ENCODE assay signal across 1 cellular context in genomic region chr2:195657634-195658540, GRCh38.
TF ChIP-seq lines count a peak whose summit lies in the region.

No MANE protein-coding gene starts in this region.

TF ChIP-seq in HepG2, 621 proteins besides CTCF, POLR2A, EP300 and RAD21 (continued from another document and continues in another):
- TF ChIP-seq E2F1 (CRISPR knock-in tag; IDR thresholded peaks at IDR 0.05) (peak; percentile 38; the same call in 1 of the 2 replicates), ZNF747 (CRISPR knock-in tag; IDR thresholded peaks at IDR 0.05; ENCODE audit: borderline replicate concordance) (no peak), MYPOP (CRISPR knock-in tag; IDR thresholded peaks at IDR 0.05) (no peak), GATAD2A (CRISPR knock-in tag; IDR thresholded peaks at IDR 0.05) (peak; percentile 43; the same call in 1 of the 2 replicates), IRX3 (CRISPR knock-in tag; IDR thresholded peaks at IDR 0.05; ENCODE audit: borderline replicate concordance, low read depth) (0 out of 2 replicates have a peak, but pooled peaks have one; percentile 42), ZNF234 (CRISPR knock-in tag; conservative IDR thresholded peaks at IDR 0.05) (no peak), KLF9 (CRISPR knock-in tag; IDR thresholded peaks at IDR 0.05; ENCODE audit: low read depth) (no peak), GTF3A (CRISPR knock-in tag; conservative IDR thresholded peaks at IDR 0.05) (no peak), TMF1 (CRISPR knock-in tag; IDR thresholded peaks at IDR 0.05; ENCODE audit: low read depth) (peak; percentile 29; the same call in 1 of the 2 replicates), MXD4 (CRISPR knock-in tag; IDR thresholded peaks at IDR 0.05) (no peak), ZNF800 (CRISPR knock-in tag; IDR thresholded peaks at IDR 0.05) (peak; percentile 68), SMARCC2 (IDR thresholded peaks at IDR 0.05) (no peak), HDAC1 (CRISPR knock-in tag; IDR thresholded peaks at IDR 0.05) (peak; percentile 70; the same call in 1 of the 2 replicates), ZNF766 (CRISPR knock-in tag; IDR thresholded peaks at IDR 0.05; ENCODE audit: borderline replicate concordance) (0 out of 2 replicates have a peak, but pooled peaks have one; percentile 54), ZNF446 (CRISPR knock-in tag; IDR thresholded peaks at IDR 0.05) (0 out of 2 replicates have a peak, but pooled peaks have one; percentile 34), ZNF75D (CRISPR knock-in tag; IDR thresholded peaks at IDR 0.05; ENCODE audit: borderline replicate concordance) (no peak), MED1 (CRISPR knock-in tag; IDR thresholded peaks at IDR 0.05) (peak; percentile 53), KLF13 (CRISPR knock-in tag; IDR thresholded peaks at IDR 0.05) (no peak), ZSCAN5A (CRISPR knock-in tag; IDR thresholded peaks at IDR 0.05; ENCODE audit: borderline replicate concordance) (no peak; the same call in 1 of the 2 replicates), GZF1 (CRISPR knock-in tag; IDR thresholded peaks at IDR 0.05) (no peak; the same call in 1 of the 2 replicates), ZBTB7B (CRISPR knock-in tag; IDR thresholded peaks at IDR 0.05) (peak; percentile 78), ZNF318 (CRISPR knock-in tag; IDR thresholded peaks at IDR 0.05) (no peak; the same call in 1 of the 2 replicates), ZNF503 (CRISPR knock-in tag; IDR thresholded peaks at IDR 0.05) (0 out of 2 replicates have a peak, but pooled peaks have one; percentile 24), MYC (CRISPR knock-in tag; IDR thresholded peaks at IDR 0.05; ENCODE audit: borderline replicate concordance) (peak; percentile 87; the same call in 1 of the 2 replicates), ZNF282 (IDR thresholded peaks at IDR 0.05; ENCODE audit: partially characterized antibody) (no peak), ZHX2 (IDR thresholded peaks at IDR 0.05; ENCODE audit: low read depth) (no peak), ZHX2 (CRISPR knock-in tag; IDR thresholded peaks at IDR 0.05; ENCODE audit: borderline replicate concordance) (no peak; the same call in 1 of the 2 replicates), ZNF343 (CRISPR knock-in tag; IDR thresholded peaks at IDR 0.05) (no peak), ZNF549 (CRISPR knock-in tag; IDR thresholded peaks at IDR 0.05) (no peak), SMARCE1 (IDR thresholded peaks at IDR 0.05; ENCODE audit: borderline replicate concordance) (no peak), ATF6 (CRISPR knock-in tag; conservative IDR thresholded peaks at IDR 0.05) (no peak), HMG20B (CRISPR knock-in tag; conservative IDR thresholded peaks at IDR 0.05) (0 out of 2 replicates have a peak, but pooled peaks have one; percentile 23)
